In genomic region chr12:24356189-24356708, GRCh38 we compare ENCODE assay signal across 14 cellular contexts.
A peak's percentile ranks its signal among the peaks of the same experiment; 100 is the strongest.
DNase-seq lines count a peak whose midpoint lies in the region; ATAC-seq, FAIRE-seq and TF ChIP-seq lines count a peak whose summit lies in the region.
"Had no signal": no experiment of that assay in that cellular context is flagged by ENCODE, and none has a peak within 500 bp of the region (broad histone marks: within the 10 kb centered on the region; RNA-seq: fewer than 3 reads in every experiment).

No MANE protein-coding gene starts in this region.

- no peaks in the 10 kb centered on the region for H3K4me1 Mint-ChIP-seq in CD8-positive, alpha-beta T cell (ENCODE audit: low read depth)

- H3K27ac Mint-ChIP-seq in CD8-positive, alpha-beta T cell, result no peak overlapping the region
- H3K27ac Mint-ChIP-seq: activated B cell treated with CpG ODN at 0.5 μM for 24 hours; activated T-cell treated with anti-CD3 and anti-CD28 coated beads, Interleukin-2, amount 50 U/mL, for 24 hours had no signal

- no peak overlapping the region for H3K4me3 ChIP-seq in CD8-positive, alpha-beta T cell (ENCODE audit: low read depth, low read length)
- H3K4me3 ChIP-seq in A673 (ENCODE audit: low read depth, low read length, poor library complexity, severe bottlenecking), result no peak overlapping the region

- POLR2A ChIA-PET in CD8-positive, alpha-beta T cell (lab: Charles Lee), result no interaction called here
- POLR2A ChIA-PET in A673 (lab: Charles Lee; ENCODE audit: low non-redundant PET), result no interaction called here

- no peaks in the 10 kb centered on the region for H3K4me1 ChIP-seq in CD8-positive, alpha-beta T cell (ENCODE audit: insufficient read depth, low read length)
- H3K4me1 ChIP-seq in A673 (ENCODE audit: insufficient read depth, low read length, poor library complexity, severe bottlenecking), result peaks cover 21% of the 10 kb centered on the region
- H3K4me1 ChIP-seq: foreskin keratinocyte had no signal

- H3K9me3 Mint-ChIP-seq in CD8-positive, alpha-beta T cell, result no peaks in the 10 kb centered on the region
- H3K9me3 Mint-ChIP-seq: activated B cell treated with CpG ODN at 0.5 μM for 24 hours; activated T-cell treated with anti-CD3 and anti-CD28 coated beads, Interleukin-2, amount 50 U/mL, for 24 hours had no signal

- H3K9me3 ChIP-seq in CD8-positive, alpha-beta T cell (ENCODE audit: low read length), result no peaks in the 10 kb centered on the region
- H3K9me3 ChIP-seq in A673 (ENCODE audit: low read depth, low read length, poor library complexity, severe bottlenecking), result no peaks in the 10 kb centered on the region

- CTCF ChIA-PET in CD8-positive, alpha-beta T cell (lab: Charles Lee), result interaction anchor here (0.5 kb wide), 1 partner anchor 1154 kb away, joined by 3 read pairs; no protein-coding TSS in a partner anchor
- CTCF ChIA-PET in A673 (lab: Charles Lee), result no interaction called here

- FAIRE-seq in GM12892 (lab: Jason Lieb, UNC), result no peak
- FAIRE-seq: H1, keratinocyte had no signal

- H3K27me3 Mint-ChIP-seq in CD8-positive, alpha-beta T cell (ENCODE audit: low read depth), result no peaks in the 10 kb centered on the region
- H3K27me3 Mint-ChIP-seq: activated B cell treated with CpG ODN at 0.5 μM for 24 hours; activated T-cell treated with anti-CD3 and anti-CD28 coated beads, Interleukin-2, amount 50 U/mL, for 24 hours had no signal

- no peak overlapping the region for H3K27ac ChIP-seq in CD8-positive, alpha-beta T cell (ENCODE audit: low read depth, low read length)
- H3K27ac ChIP-seq in A673 (ENCODE audit: low read depth, low read length, poor library complexity, severe bottlenecking), result no peak overlapping the region
- H3K27ac ChIP-seq: foreskin keratinocyte had no signal

- intact Hi-C loops in CD8-positive, alpha-beta T cell (cut with DNase I, micrococcal nuclease), result no loop called here
- intact Hi-C loops in A673 (cut with micrococcal nuclease; ENCODE audit: unreplicated experiment), result no loop called here

- H3K27me3 ChIP-seq in CD8-positive, alpha-beta T cell (ENCODE audit: insufficient read depth, low read length), result no peaks in the 10 kb centered on the region
- H3K27me3 ChIP-seq in A673 (replicated peaks; ENCODE audit: insufficient read depth, low read depth, low read length, poor library complexity), result no peaks in the 10 kb centered on the region
- H3K27me3 ChIP-seq: foreskin keratinocyte had no signal

- no peaks in the 10 kb centered on the region for H3K36me3 ChIP-seq in CD8-positive, alpha-beta T cell (ENCODE audit: insufficient read depth, low read length)
- H3K36me3 ChIP-seq in A673 (ENCODE audit: insufficient read depth, low read length, poor library complexity, severe bottlenecking), result no peaks in the 10 kb centered on the region

- BruUV-seq in A673 (replicated peaks; lab: Mats Ljungman, UMichigan), result no TSS peak

- no peak overlapping the region for H3K4me3 Mint-ChIP-seq in CD8-positive, alpha-beta T cell
- H3K4me3 Mint-ChIP-seq: activated B cell treated with CpG ODN at 0.5 μM for 24 hours; activated T-cell treated with anti-CD3 and anti-CD28 coated beads, Interleukin-2, amount 50 U/mL, for 24 hours had no signal

- TF ChIP-seq CTCF in CD8-positive, alpha-beta T cell (IDR thresholded peaks at IDR 0.05), result no peak
- no peak for TF ChIP-seq CTCF in A673 (conservative IDR thresholded peaks at IDR 0.05; ENCODE audit: low read depth, low read length)

- DNase-seq in GM19240 (ENCODE audit: insufficient read length, low spot score), result no peak
- no peak for DNase-seq in CD8-positive, alpha-beta T cell
- DNase-seq in A673 (ENCODE audit: low spot score), result no peak
- DNase-seq in GM12892 (ENCODE audit: insufficient read length), result no peak
- DNase-seq: activated B cell treated with CpG ODN at 0.5 μM for 24 hours; activated T-cell treated with anti-CD3 and anti-CD28 coated beads, Interleukin-2, amount 50 U/mL, for 24 hours; effector CD4-positive, alpha-beta T cell; foreskin keratinocyte; NCI-H1694 had no signal

- no peak for TF ChIP-seq POLR2A in GM12892 (IDR thresholded peaks at IDR 0.05; ENCODE audit: low read depth, low read length)

- no peaks in the 10 kb centered on the region for H3K36me3 Mint-ChIP-seq in CD8-positive, alpha-beta T cell

- ATAC-seq in GM19395 (IDR thresholded peaks at IDR 0.05; ENCODE audit: unreplicated experiment) (peak; percentile 70), HG02588 (IDR thresholded peaks at IDR 0.05; ENCODE audit: unreplicated experiment) (peak; percentile 77), HG03135 (IDR thresholded peaks at IDR 0.05; ENCODE audit: unreplicated experiment) (peak; percentile 57)
- no peak for ATAC-seq in CD8-positive, alpha-beta T cell
- ATAC-seq: foreskin keratinocyte had no signal
